ENCODE assay signal across 25 cellular contexts in genomic region chr18:12477606-12478005, GRCh38.
"Had no signal": no experiment of that assay in that cellular context is flagged by ENCODE, and none has a peak within 500 bp of the region (broad histone marks: within the 10 kb centered on the region; RNA-seq: fewer than 3 reads in every experiment).

No MANE protein-coding gene starts in this region.

- H3K4me2 ChIP-seq: KMS-11 had no signal

- H3K9ac ChIP-seq: KMS-11 had no signal

- H3K27ac ChIP-seq: breast epithelium, KMS-11, Peyer's patch, RWPE1, SJSA1 had no signal

- H3K4me3 ChIP-seq: breast epithelium, Peyer's patch, SJSA1 had no signal

- H3K36me3 ChIP-seq: Peyer's patch had no signal

- ATAC-seq: activated CD8-positive, alpha-beta memory T cell treated with anti-CD3 and anti-CD28 coated beads, Interleukin-2, amount 10 ng/mL, durations not matched to agents 7 days and 5 days; activated T-cell treated with anti-CD3 and anti-CD28 coated beads, Interleukin-2, amount 50 U/mL, for 4 hours; SK-N-SH treated with all-trans-retinoic acid at 6 μM for 48 hours had no signal

- H3K4me1 ChIP-seq: breast epithelium, Peyer's patch, SJSA1 had no signal

- H3K9me3 Mint-ChIP-seq: activated naive CD4-positive, alpha-beta T cell treated with anti-CD3 and anti-CD28 coated beads, Interleukin-2, amount 10 ng/mL, durations not matched to agents 7 days and 5 days; activated naive CD8-positive, alpha-beta T cell treated with anti-CD3 and anti-CD28 coated beads for 36 hours; activated T-cell treated with anti-CD3 and anti-CD28 coated beads, Interleukin-2, amount 50 U/mL, for 4 hours had no signal

- H3K27ac Mint-ChIP-seq: activated CD8-positive, alpha-beta memory T cell treated with anti-CD3 and anti-CD28 coated beads, Interleukin-2, amount 10 ng/mL, durations not matched to agents 7 days and 5 days; activated naive CD4-positive, alpha-beta T cell treated with anti-CD3 and anti-CD28 coated beads, Interleukin-2, amount 10 ng/mL, durations not matched to agents 7 days and 5 days; activated naive CD8-positive, alpha-beta T cell treated with anti-CD3 and anti-CD28 coated beads for 36 hours had no signal

- H3K4me1 Mint-ChIP-seq: activated naive CD4-positive, alpha-beta T cell treated with anti-CD3 and anti-CD28 coated beads, Interleukin-2, amount 10 ng/mL, durations not matched to agents 7 days and 5 days; activated naive CD8-positive, alpha-beta T cell treated with anti-CD3 and anti-CD28 coated beads for 36 hours had no signal

- H3K27me3 ChIP-seq: breast epithelium, Peyer's patch, SJSA1 had no signal

- H3K9me3 ChIP-seq: breast epithelium, Peyer's patch, SJSA1 had no signal

- H3K27me3 Mint-ChIP-seq: activated CD8-positive, alpha-beta memory T cell treated with anti-CD3 and anti-CD28 coated beads, Interleukin-2, amount 10 ng/mL, durations not matched to agents 7 days and 5 days; activated naive CD8-positive, alpha-beta T cell treated with anti-CD3 and anti-CD28 coated beads for 36 hours had no signal

- H3K36me3 Mint-ChIP-seq: activated CD8-positive, alpha-beta memory T cell treated with anti-CD3 and anti-CD28 coated beads, Interleukin-2, amount 10 ng/mL, durations not matched to agents 7 days and 5 days; activated naive CD4-positive, alpha-beta T cell treated with anti-CD3 and anti-CD28 coated beads, Interleukin-2, amount 10 ng/mL, durations not matched to agents 7 days and 5 days; activated naive CD8-positive, alpha-beta T cell treated with anti-CD3 and anti-CD28 coated beads for 36 hours had no signal

- H3K4me3 Mint-ChIP-seq: activated CD8-positive, alpha-beta memory T cell treated with anti-CD3 and anti-CD28 coated beads, Interleukin-2, amount 10 ng/mL, durations not matched to agents 7 days and 5 days; activated naive CD4-positive, alpha-beta T cell treated with anti-CD3 and anti-CD28 coated beads, Interleukin-2, amount 10 ng/mL, durations not matched to agents 7 days and 5 days; activated naive CD8-positive, alpha-beta T cell treated with anti-CD3 and anti-CD28 coated beads for 36 hours; activated T-cell treated with anti-CD3 and anti-CD28 coated beads, Interleukin-2, amount 50 U/mL, for 4 hours had no signal

- DNase-seq: activated CD4-positive, alpha-beta T cell treated with anti-CD3 and anti-CD28 coated beads for 48 hours; activated CD4-positive, alpha-beta T cell treated with anti-CD3 and anti-CD28 coated beads, Interleukin-2, amount 50 U/mL, for 4 hours; activated CD4-positive, CD25-positive, alpha-beta regulatory T cell treated with anti-CD3 and anti-CD28 coated beads, Interleukin-2, amount 50 U/mL, for 72 hours; activated CD8-positive, alpha-beta memory T cell treated with anti-CD3 and anti-CD28 coated beads, Interleukin-2, amount 10 ng/mL, durations not matched to agents 7 days and 5 days; activated gamma-delta T cell; activated naive CD4-positive, alpha-beta T cell treated with anti-CD3 and anti-CD28 coated beads, Interleukin-2, amount 10 ng/mL, durations not matched to agents 7 days and 5 days; activated naive CD8-positive, alpha-beta T cell treated with anti-CD3 and anti-CD28 coated beads for 36 hours; activated T-cell treated with anti-CD3 and anti-CD28 coated beads, Interleukin-2, amount 50 U/mL, for 4 hours; central memory CD4-positive, alpha-beta T cell; NCI-H1092; NCI-H1417; NCI-H1930; NCI-H2107; NCI-H2171 treated with DMSO at 0.1 percent for 48 hours; NCI-H226; NCI-H510A; NCI-H69; Peyer's patch; Right ventricle myocardium superior; SW 1271 had no signal
